2 cellular contexts compared by ENCODE assay signal in the genomic region with DNA sequence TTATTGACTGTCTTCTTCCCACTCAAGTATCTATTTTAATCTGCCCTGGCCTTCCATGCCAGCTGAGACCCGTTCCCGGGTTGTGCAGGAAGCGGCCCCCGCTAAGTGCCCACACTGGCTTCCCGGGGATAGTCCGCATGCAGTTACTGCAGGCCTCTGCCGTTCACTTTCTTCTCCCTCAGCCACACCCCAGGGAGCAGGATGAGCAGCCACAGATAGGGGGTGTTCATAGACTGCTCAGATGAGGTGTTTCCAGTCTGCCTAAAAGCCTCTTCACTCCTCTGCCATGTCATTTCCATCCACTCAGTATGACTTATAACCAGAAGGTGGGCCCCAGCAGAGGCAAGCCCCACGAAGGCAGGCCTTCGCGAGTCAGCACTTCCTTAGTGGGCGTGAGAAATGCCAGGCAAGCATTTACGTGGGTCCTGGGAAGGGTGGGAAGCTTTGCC.
TF ChIP-seq lines count a peak whose summit lies in the region.

No MANE protein-coding gene starts in this region.

TF ChIP-seq in IMR-90, 13 proteins besides CTCF, POLR2A, EP300 and RAD21:
- TF ChIP-seq ELK1 (IDR thresholded peaks at IDR 0.05; ENCODE audit: borderline replicate concordance, low read depth, low read length) (no peak), MAFK (IDR thresholded peaks at IDR 0.05; ENCODE audit: low read depth, low read length) (peak; percentile 85)

TF ChIP-seq in GM12878, 131 proteins besides CTCF, POLR2A, EP300 and RAD21:
- TF ChIP-seq TARDBP (IDR thresholded peaks at IDR 0.05; ENCODE audit: borderline replicate concordance) (no peak), CREM (IDR thresholded peaks at IDR 0.05; ENCODE audit: low read depth) (no peak), RFX5 (IDR thresholded peaks at IDR 0.05; ENCODE audit: low read depth, low read length) (no peak), NKRF (conservative IDR thresholded peaks at IDR 0.05) (no peak), CHD2 (IDR thresholded peaks at IDR 0.05; ENCODE audit: borderline replicate concordance, low read depth, low read length) (no peak), CBX3 (IDR thresholded peaks at IDR 0.05; ENCODE audit: borderline replicate concordance, low read depth) (no peak), PBX3 (IDR thresholded peaks at IDR 0.05; ENCODE audit: insufficient replicate concordance, low read depth, low read length) (no peak)
TF ChIP-seq in GM12878: peak in this region for 0.
